ENCODE assay signal across 11 cellular contexts in the genomic region with DNA sequence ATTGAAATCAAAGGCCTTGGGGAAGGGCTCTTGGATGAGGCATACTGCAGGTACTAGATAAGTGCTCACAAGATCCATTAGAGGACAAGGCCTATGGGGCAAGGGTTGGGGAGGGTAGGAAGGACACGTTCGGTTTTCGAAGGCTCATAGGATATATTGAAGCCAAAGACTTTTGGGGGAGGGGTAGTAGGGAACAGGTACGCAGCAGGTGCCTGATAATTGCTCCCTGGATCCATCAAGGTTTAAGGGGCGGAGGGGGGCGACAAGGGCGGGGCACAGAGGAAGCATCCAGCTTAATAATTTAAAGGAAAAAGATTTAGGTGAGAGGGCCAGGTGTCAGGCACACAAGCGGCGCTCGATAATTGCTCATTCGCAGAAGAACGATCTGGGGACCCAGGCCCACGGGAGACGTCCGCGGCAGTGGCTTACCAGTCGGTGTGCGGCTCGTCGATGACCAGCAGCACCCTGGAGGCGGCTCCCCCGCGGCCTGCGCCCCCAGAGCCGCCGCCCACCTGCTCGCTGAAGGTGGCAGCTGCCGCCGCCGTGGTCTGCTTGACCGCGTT. TPM values are rescaled to one million over a fixed set of nuclear protein-coding genes. Genes with fewer than 3 reads are reported as not detected.
DNase-seq lines count a peak whose midpoint lies in the region; ATAC-seq, FAIRE-seq and TF ChIP-seq lines count a peak whose summit lies in the region.
"Had no signal": no experiment of that assay in that cellular context is flagged by ENCODE, and none has a peak within 500 bp of the region (broad histone marks: within the 10 kb centered on the region; RNA-seq: fewer than 3 reads in every experiment).

No MANE protein-coding gene starts in this region.

- no peaks in the 10 kb centered on the region for H3K9me1 ChIP-seq in K562 (ENCODE audit: control insufficient read depth, insufficient read depth, low read length)

- no peak overlapping the region for H3K4me2 ChIP-seq in K562 (ENCODE audit: insufficient read depth, low read length)

- no peaks in the 10 kb centered on the region for H3K9me3 ChIP-seq in CD4-positive, CD25-positive, alpha-beta regulatory T cell (ENCODE audit: control insufficient read depth in 2 of 2, low read length in 2 of 2)
- peaks cover 20% of the 10 kb centered on the region for H3K9me3 ChIP-seq in HUES48 (ENCODE audit: control insufficient read depth, insufficient read depth, low read length)
- H3K9me3 ChIP-seq in K562 (replicated peaks; ENCODE audit: control insufficient read depth, insufficient read depth, low read depth, low read length), result no peaks in the 10 kb centered on the region
- H3K9me3 ChIP-seq in effector memory CD4-positive, alpha-beta T cell (ENCODE audit: control insufficient read depth, low read length), result no peaks in the 10 kb centered on the region
- H3K9me3 ChIP-seq: pancreas, SJCRH30 had no signal

- H3K27me3 ChIP-seq in CD4-positive, CD25-positive, alpha-beta regulatory T cell (ENCODE audit: control insufficient read depth, insufficient read depth, low read length), result no peaks in the 10 kb centered on the region
- H3K27me3 ChIP-seq in HUES48 (ENCODE audit: control insufficient read depth, insufficient read depth, low read length) (no peaks in the 10 kb centered on the region), K562 (ENCODE audit: control insufficient read depth in 2 of 2, insufficient read depth in 2 of 2, low read length in 2 of 2) (peaks cover 0 to 27% of the 10 kb centered on the region in 2 experiments; a peak in 3 of 5 replicates)
- H3K27me3 ChIP-seq in effector memory CD4-positive, alpha-beta T cell (replicated peaks; ENCODE audit: control insufficient read depth, insufficient read depth, low read length, poor library complexity, severe bottlenecking), result no peaks in the 10 kb centered on the region
- H3K27me3 ChIP-seq: pancreas, SJCRH30 had no signal

- H3K36me3 ChIP-seq in CD4-positive, CD25-positive, alpha-beta regulatory T cell (ENCODE audit: control insufficient read depth, insufficient read depth, low read length), result no peaks in the 10 kb centered on the region
- H3K36me3 ChIP-seq in HUES48 (ENCODE audit: control insufficient read depth, insufficient read depth, low read length) (no peaks in the 10 kb centered on the region), K562 (ENCODE audit: control insufficient read depth, insufficient read depth, low read length) (no peaks in the 10 kb centered on the region)
- no peaks in the 10 kb centered on the region for H3K36me3 ChIP-seq in effector memory CD4-positive, alpha-beta T cell (ENCODE audit: control insufficient read depth, insufficient read depth, low read length)
- H3K36me3 ChIP-seq: pancreas, SJCRH30 had no signal

- TF ChIP-seq EP300 in K562 (IDR thresholded peaks at IDR 0.05; ENCODE audit: low read length), result no peak

- H2AFZ ChIP-seq in K562 (ENCODE audit: low read depth, low read length), result no peak overlapping the region

- H3K4me3 ChIP-seq in CD4-positive, CD25-positive, alpha-beta regulatory T cell (ENCODE audit: low read depth, low read length), result no peak overlapping the region
- H3K4me3 ChIP-seq in HUES48 (ENCODE audit: low read depth, low read length) (peak overlapping the region; percentile 54), K562 (peak overlapping the region; percentile 43)
- no peak overlapping the region for H3K4me3 ChIP-seq in effector memory CD4-positive, alpha-beta T cell (ENCODE audit: insufficient read depth, low read depth, low read length, poor library complexity, severe bottlenecking)
- H3K4me3 ChIP-seq: SJCRH30 had no signal

- WGBS in K562 (ENCODE audit: insufficient coverage, low coverage, missing lambda C conversion rate), result 54% methylated on average over 10 of the region's 32 CpGs

- TF ChIP-seq CTCF in K562 (IDR thresholded peaks at IDR 0.05 in 2 of 3, conservative IDR thresholded peaks at IDR 0.05 in 1 of 3; ENCODE audit: insufficient read depth in 2 of 3, low read depth in 1 of 3, low read length in 3 of 3), result no peak
- no peak for TF ChIP-seq CTCF in natural killer cell (IDR thresholded peaks at IDR 0.05)

- POLR2A ChIA-PET in K562 (lab: Yijun Ruan, JAX), result interaction anchor here (1.0 kb wide), 1 partner anchor 25 kb away, joined by 3 read pairs; no protein-coding TSS in a partner anchor

- BruUV-seq in K562 (replicated peaks; lab: Mats Ljungman, UMichigan), result no TSS peak

- H3K4me1 Mint-ChIP-seq in CD4-positive, CD25-positive, alpha-beta regulatory T cell, result peaks cover 0 to 26% (median 13%) of the 10 kb centered on the region in 4 donors
- H3K4me1 Mint-ChIP-seq in natural killer cell, result peaks cover 0 to 6% of the 10 kb centered on the region in 2 donors

- in situ Hi-C loops in K562 (cut with MboI), result no loop called here

- H3K27me3 Mint-ChIP-seq in CD4-positive, CD25-positive, alpha-beta regulatory T cell, result peaks cover 22% of the 10 kb centered on the region
- H3K27me3 Mint-ChIP-seq in natural killer cell (ENCODE audit: low read depth in 2 of 2), result peaks cover 53 to 56% of the 10 kb centered on the region in 2 donors

- no peaks in the 10 kb centered on the region for H3K36me3 Mint-ChIP-seq in CD4-positive, CD25-positive, alpha-beta regulatory T cell
- H3K36me3 Mint-ChIP-seq in natural killer cell, result no peaks in the 10 kb centered on the region

- no peak for ATAC-seq in CD4-positive, CD25-positive, alpha-beta regulatory T cell (ENCODE audit: low read depth in 2 of 2)
- ATAC-seq in K562, result no peak
- ATAC-seq in natural killer cell, result no peak
- ATAC-seq in HG03571 (IDR thresholded peaks at IDR 0.05; ENCODE audit: unreplicated experiment), result no peak
- no peak for ATAC-seq in GM18861 (IDR thresholded peaks at IDR 0.05; ENCODE audit: unreplicated experiment)

- no peak overlapping the region for H3K27ac ChIP-seq in CD4-positive, CD25-positive, alpha-beta regulatory T cell (ENCODE audit: insufficient read depth, low read length, poor library complexity, severe bottlenecking)
- H3K27ac ChIP-seq in HUES48 (ENCODE audit: low read depth, low read length) (no peak overlapping the region), K562 (ENCODE audit: extremely low read depth, low read depth, low read length) (no peak overlapping the region)
- H3K27ac ChIP-seq in effector memory CD4-positive, alpha-beta T cell (ENCODE audit: insufficient read depth, low read length, poor library complexity, severe bottlenecking), result no peak overlapping the region
- H3K27ac ChIP-seq: HL-60, pancreas, SJCRH30 had no signal

- H3K27ac Mint-ChIP-seq in CD4-positive, CD25-positive, alpha-beta regulatory T cell, result no peak overlapping the region
- H3K27ac Mint-ChIP-seq in natural killer cell, result no peak overlapping the region

- no peak for TF ChIP-seq RAD21 in K562 (CRISPR knock-in tag; conservative IDR thresholded peaks at IDR 0.05 in 1 of 2, IDR thresholded peaks at IDR 0.05 in 1 of 2)

- peak overlapping the region; percentile 63 to 74 (median 68) for H3K4me3 Mint-ChIP-seq in CD4-positive, CD25-positive, alpha-beta regulatory T cell
- H3K4me3 Mint-ChIP-seq in natural killer cell, result peak overlapping the region; percentile 17

- H3K9ac ChIP-seq in HUES48 (ENCODE audit: low read depth, low read length), result no peak overlapping the region
- H3K9ac ChIP-seq in K562 (ENCODE audit: insufficient read depth in 1 of 2, low read depth in 2 of 2, low read length in 2 of 2), result peak overlapping the region in 1 of 2 experiments; percentile 89; a peak in 2 of 4 replicates

- FAIRE-seq in K562 (lab: Jason Lieb, UNC), result no peak
- FAIRE-seq: pancreas had no signal

- H4K20me1 ChIP-seq in K562 (replicated peaks; ENCODE audit: control insufficient read depth, insufficient read depth, low read length), result no peaks in the 10 kb centered on the region

- TF ChIP-seq POLR2A in K562 (conservative IDR thresholded peaks at IDR 0.05), result no peak

- CTCF ChIA-PET in K562 (lab: Yijun Ruan, JAX; ENCODE audit: low intra/inter-chr PET ratio), result interaction anchor here (0.5 kb wide), 1 partner anchor 133 kb away, joined by 4 read pairs; no protein-coding TSS in a partner anchor

- DNase-seq in CD4-positive, CD25-positive, alpha-beta regulatory T cell, result no peak
- no peak for DNase-seq in K562 (ENCODE audit: extremely low read depth in 1 of 4, low spot score in 3 of 4)
- DNase-seq in natural killer cell, result no peak
- DNase-seq in effector memory CD4-positive, alpha-beta T cell, result no peak
- no peak for DNase-seq in OCI-M1 (lab: John Stamatoyannopoulos, UW)
- DNase-seq: SJCRH30 had no signal

- peaks cover 13% of the 10 kb centered on the region for H3K4me1 ChIP-seq in CD4-positive, CD25-positive, alpha-beta regulatory T cell (ENCODE audit: control insufficient read depth, insufficient read depth, low read length, poor library complexity, severe bottlenecking)
- H3K4me1 ChIP-seq in HUES48 (ENCODE audit: control insufficient read depth, insufficient read depth, low read length), result no peaks in the 10 kb centered on the region
- H3K4me1 ChIP-seq in K562 (replicated peaks in 1 of 2; ENCODE audit: control insufficient read depth in 2 of 2, insufficient read depth in 2 of 2, low read length in 2 of 2), result peaks cover 0 to 21% of the 10 kb centered on the region in 2 experiments; a peak in 2 of 5 replicates
- H3K4me1 ChIP-seq in effector memory CD4-positive, alpha-beta T cell (ENCODE audit: control insufficient read depth, insufficient read depth, low read length, poor library complexity, severe bottlenecking), result peaks cover 2% of the 10 kb centered on the region
- H3K4me1 ChIP-seq: pancreas, SJCRH30 had no signal

- H3K9me3 Mint-ChIP-seq in CD4-positive, CD25-positive, alpha-beta regulatory T cell, result peaks cover 0 to 1% (median 0%) of the 10 kb centered on the region in 7 donors
- H3K9me3 Mint-ChIP-seq in natural killer cell, result no peaks in the 10 kb centered on the region

- H3K79me2 ChIP-seq in K562 (ENCODE audit: control insufficient read depth, insufficient read depth, low read length), result no peaks in the 10 kb centered on the region

- intact Hi-C loops in K562 (cut with micrococcal nuclease) (loop anchor here (5.0 kb wide), 1 partner anchor 37 kb away; a partner anchor contains a TSS), natural killer cell (cut with micrococcal nuclease) (loop anchor here (1.0 kb wide), 1 partner anchor 58 kb away; a partner anchor contains a TSS)

RNA-seq across cellular contexts. Expression of a gene that starts 0.7 kb away (rescaled TPM):
- not detected for total RNA-seq in CD4-positive, CD25-positive, alpha-beta regulatory T cell
- polyA plus RNA-seq in CD4-positive, CD25-positive, alpha-beta regulatory T cell, result under 1 TPM in 2 of 4 donors, not detected in 2; 0.18 to 0.34 TPM
- total RNA-seq in K562 (2011; cell fraction: chromatin; rRNA removed; ENCODE audit: low replicate concordance), result 0.88 and 1.1 TPM in 2 replicates
- 0.26 TPM in 1 of 2 replicates, not detected in the other for total RNA-seq in K562 (2011; cell fraction: nucleolus; rRNA removed)
- 0.66 TPM in 1 of 2 replicates, not detected in the other for total RNA-seq in K562 (2011; cell fraction: nucleoplasm; rRNA removed)
- total RNA-seq in K562 (2014; rRNA removed) (0.18 TPM in 1 of 2 replicates, not detected in the other), K562 (2014; rRNA removed; fragmentation: Illumina TruSeq; extraction: Trizol) (0.10 and 0.15 TPM in 2 replicates), K562 (2015; rRNA removed; fragmentation: Illumina TruSeq; extraction: Trizol) (not detected in 2 replicates), K562 (2021) (0.24 and 0.38 TPM in 2 replicates), natural killer cell (under 1 TPM in 1 of 3 donors, not detected in 2; 0.40 TPM)
- polyA plus RNA-seq in K562 (2011; rRNA removed) (0.01 and 0.12 TPM in 2 replicates), K562 (2014; fragmentation: Illumina TruSeq; extraction: Trizol) (0.14 and 0.28 TPM in 2 replicates), K562 (2014; fragmentation: Nextera tagmentation; extraction: Ambion mirVana) (under 1 TPM in 1 of 2 experiments, not detected in 1; 0.07 TPM), K562 (2014; rRNA removed) (0.24 TPM in 1 of 2 replicates, not detected in the other)
- 0.10 and 0.15 TPM in 2 replicates for polyA plus RNA-seq in K562 (2011; cell fraction: cytosol; rRNA removed)
- 0.18 and 0.42 TPM in 2 replicates for polyA plus RNA-seq in K562 (2011; cell fraction: nucleus; rRNA removed)
- polyA plus RNA-seq in K562 (2012), result 0.30 and 0.66 TPM in 2 replicates
- polyA minus RNA-seq in K562 (2011; rRNA and poly(A)+ RNA removed), result 0.09 and 1.2 TPM in 2 replicates
- polyA minus RNA-seq in K562 (2011; cell fraction: cytosol; rRNA and poly(A)+ RNA removed), result 0.36 and 1.2 TPM in 2 replicates
- polyA minus RNA-seq in K562 (2011; cell fraction: nucleus; rRNA and poly(A)+ RNA removed), result 0.13 and 0.22 TPM in 2 replicates

RNA-seq across cellular contexts. Expression of a gene that starts 10.7 kb away (rescaled TPM):
- total RNA-seq in CD4-positive, CD25-positive, alpha-beta regulatory T cell, result 13.9 TPM
- 10 to 100 TPM in 3 of 4 donors, 1 to 10 TPM in 1; 6.2 to 18.7 (median 11.2) TPM for polyA plus RNA-seq in CD4-positive, CD25-positive, alpha-beta regulatory T cell
- total RNA-seq in K562 (2011; cell fraction: chromatin; rRNA removed; ENCODE audit: low replicate concordance), result 0.92 and 1.3 TPM in 2 replicates
- total RNA-seq in K562 (2011; cell fraction: nucleolus; rRNA removed), result 0.53 and 0.67 TPM in 2 replicates
- 1.1 and 1.2 TPM in 2 replicates for total RNA-seq in K562 (2011; cell fraction: nucleoplasm; rRNA removed)
- total RNA-seq in K562 (2014; rRNA removed) (0.41 and 2.1 TPM in 2 replicates), K562 (2014; rRNA removed; fragmentation: Illumina TruSeq; extraction: Trizol) (0.26 and 0.55 TPM in 2 replicates), K562 (2015; rRNA removed; fragmentation: Illumina TruSeq; extraction: Trizol) (1.1 and 1.5 TPM in 2 replicates), K562 (2021) (0.89 and 2.0 TPM in 2 replicates), natural killer cell (10 to 100 TPM in 2 of 3 donors, 1 to 10 TPM in 1; 9.0 to 21.1 (median 19.3) TPM)
- polyA plus RNA-seq in K562 (2011; rRNA removed) (0.28 and 0.93 TPM in 2 replicates), K562 (2014; fragmentation: Illumina TruSeq; extraction: Trizol) (0.79 and 1.2 TPM in 2 replicates), K562 (2014; fragmentation: Nextera tagmentation; extraction: Ambion mirVana) (under 1 TPM; 0.18 to 0.28 TPM), K562 (2014; rRNA removed) (1.2 and 2.0 TPM in 2 replicates)
- 0.72 and 0.88 TPM in 2 replicates for polyA plus RNA-seq in K562 (2011; cell fraction: cytosol; rRNA removed)
- polyA plus RNA-seq in K562 (2011; cell fraction: nucleus; rRNA removed), result 0.68 and 0.97 TPM in 2 replicates
- 2.0 and 5.5 TPM in 2 replicates for polyA plus RNA-seq in K562 (2012)
- 0.07 and 0.09 TPM in 2 replicates for polyA minus RNA-seq in K562 (2011; rRNA and poly(A)+ RNA removed)
- polyA minus RNA-seq in K562 (2011; cell fraction: cytosol; rRNA and poly(A)+ RNA removed), result 0.48 TPM in 1 of 2 replicates, not detected in the other
- 0.27 and 0.56 TPM in 2 replicates for polyA minus RNA-seq in K562 (2011; cell fraction: nucleus; rRNA and poly(A)+ RNA removed)

RNA-seq across cellular contexts. Expression of a gene that starts 31.4 kb away (rescaled TPM):
- total RNA-seq in CD4-positive, CD25-positive, alpha-beta regulatory T cell, result 27.3 TPM
- 10 to 100 TPM; 18.8 to 20.4 (median 19.8) TPM for polyA plus RNA-seq in CD4-positive, CD25-positive, alpha-beta regulatory T cell
- 32.0 and 32.5 TPM in 2 replicates for total RNA-seq in K562 (2011; cell fraction: chromatin; rRNA removed; ENCODE audit: low replicate concordance)
- total RNA-seq in K562 (2011; cell fraction: nucleolus; rRNA removed), result 20.1 and 21.2 TPM in 2 replicates
- 32.9 and 71.1 TPM in 2 replicates for total RNA-seq in K562 (2011; cell fraction: nucleoplasm; rRNA removed)
- total RNA-seq in K562 (2014; rRNA removed) (37.8 and 47.8 TPM in 2 replicates), K562 (2014; rRNA removed; fragmentation: Illumina TruSeq; extraction: Trizol) (23.6 and 24.5 TPM in 2 replicates), K562 (2015; rRNA removed; fragmentation: Illumina TruSeq; extraction: Trizol) (21.2 and 21.6 TPM in 2 replicates), K562 (2021) (62.5 and 74.9 TPM in 2 replicates), natural killer cell (10 to 100 TPM; 14.1 to 15.2 (median 14.8) TPM)
- polyA plus RNA-seq in K562 (2011; rRNA removed) (26.5 and 29.5 TPM in 2 replicates), K562 (2014; fragmentation: Illumina TruSeq; extraction: Trizol) (49.6 and 65.2 TPM in 2 replicates), K562 (2014; fragmentation: Nextera tagmentation; extraction: Ambion mirVana) (1 to 10 TPM; 4.4 to 4.6 TPM), K562 (2014; rRNA removed) (30.0 and 30.1 TPM in 2 replicates)
- 36.1 and 65.1 TPM in 2 replicates for polyA plus RNA-seq in K562 (2011; cell fraction: cytosol; rRNA removed)
- polyA plus RNA-seq in K562 (2011; cell fraction: nucleus; rRNA removed), result 31.3 and 44.0 TPM in 2 replicates
- 40.7 and 46.4 TPM in 2 replicates for polyA plus RNA-seq in K562 (2012)
- 17.1 and 17.8 TPM in 2 replicates for polyA minus RNA-seq in K562 (2011; rRNA and poly(A)+ RNA removed)
- polyA minus RNA-seq in K562 (2011; cell fraction: cytosol; rRNA and poly(A)+ RNA removed), result 26.9 and 30.2 TPM in 2 replicates
- polyA minus RNA-seq in K562 (2011; cell fraction: nucleus; rRNA and poly(A)+ RNA removed), result 9.4 and 10.1 TPM in 2 replicates

RNA-seq across cellular contexts. Expression of a gene that starts 36.8 kb away (rescaled TPM):
- total RNA-seq in CD4-positive, CD25-positive, alpha-beta regulatory T cell, result 31.8 TPM
- polyA plus RNA-seq in CD4-positive, CD25-positive, alpha-beta regulatory T cell, result 100 to 1,000 TPM in 3 of 4 donors, 10 to 100 TPM in 1; 65.2 to 133 (median 112) TPM
- total RNA-seq in K562 (2011; cell fraction: chromatin; rRNA removed; ENCODE audit: low replicate concordance), result 280 and 965 TPM in 2 replicates
- 1,302 and 2,067 TPM in 2 replicates for total RNA-seq in K562 (2011; cell fraction: nucleolus; rRNA removed)
- 1,014 and 1,106 TPM in 2 replicates for total RNA-seq in K562 (2011; cell fraction: nucleoplasm; rRNA removed)
- total RNA-seq in K562 (2014; rRNA removed), result 203 and 272 TPM in 2 replicates
- 107 and 115 TPM in 2 replicates for total RNA-seq in K562 (2014; rRNA removed; fragmentation: Illumina TruSeq; extraction: Trizol)
- total RNA-seq in K562 (2015; rRNA removed; fragmentation: Illumina TruSeq; extraction: Trizol), result 187 and 190 TPM in 2 replicates
- 264 and 292 TPM in 2 replicates for total RNA-seq in K562 (2021)
- 436 and 513 TPM in 2 replicates for polyA plus RNA-seq in K562 (2011; rRNA removed)
- 819 and 2,428 TPM in 2 replicates for polyA plus RNA-seq in K562 (2011; cell fraction: cytosol; rRNA removed)
- polyA plus RNA-seq in K562 (2011; cell fraction: nucleus; rRNA removed), result 230 and 506 TPM in 2 replicates
- polyA plus RNA-seq in K562 (2012), result 447 and 511 TPM in 2 replicates
- polyA plus RNA-seq in K562 (2014; fragmentation: Illumina TruSeq; extraction: Trizol), result 273 and 317 TPM in 2 replicates
- 100 to 1,000 TPM; 530 to 699 TPM for polyA plus RNA-seq in K562 (2014; fragmentation: Nextera tagmentation; extraction: Ambion mirVana)
- polyA plus RNA-seq in K562 (2014; rRNA removed), result 167 and 174 TPM in 2 replicates
- 359 and 800 TPM in 2 replicates for polyA minus RNA-seq in K562 (2011; rRNA and poly(A)+ RNA removed)
- polyA minus RNA-seq in K562 (2011; cell fraction: cytosol; rRNA and poly(A)+ RNA removed), result 495 and 903 TPM in 2 replicates
- 104 and 113 TPM in 2 replicates for polyA minus RNA-seq in K562 (2011; cell fraction: nucleus; rRNA and poly(A)+ RNA removed)
- 10 to 100 TPM; 50.9 to 71.3 (median 68.6) TPM for total RNA-seq in natural killer cell

RNA-seq across cellular contexts. Expression of a gene that starts 40.0 kb away (rescaled TPM):
- 140 TPM for total RNA-seq in CD4-positive, CD25-positive, alpha-beta regulatory T cell
- polyA plus RNA-seq in CD4-positive, CD25-positive, alpha-beta regulatory T cell, result 100 to 1,000 TPM; 326 to 416 (median 357) TPM
- total RNA-seq in K562 (2011; cell fraction: chromatin; rRNA removed; ENCODE audit: low replicate concordance), result 67.5 and 87.0 TPM in 2 replicates
- 91.2 and 94.6 TPM in 2 replicates for total RNA-seq in K562 (2011; cell fraction: nucleolus; rRNA removed)
- 97.3 and 117 TPM in 2 replicates for total RNA-seq in K562 (2011; cell fraction: nucleoplasm; rRNA removed)
- total RNA-seq in K562 (2014; rRNA removed) (201 and 206 TPM in 2 replicates), K562 (2014; rRNA removed; fragmentation: Illumina TruSeq; extraction: Trizol) (199 and 204 TPM in 2 replicates), K562 (2015; rRNA removed; fragmentation: Illumina TruSeq; extraction: Trizol) (184 and 206 TPM in 2 replicates), K562 (2021) (181 and 185 TPM in 2 replicates), natural killer cell (100 to 1,000 TPM in 1 of 3 donors, 10 to 100 TPM in 2; 88.2 to 102 (median 95.4) TPM)
- polyA plus RNA-seq in K562 (2011; rRNA removed) (260 and 275 TPM in 2 replicates), K562 (2014; fragmentation: Illumina TruSeq; extraction: Trizol) (279 and 300 TPM in 2 replicates), K562 (2014; fragmentation: Nextera tagmentation; extraction: Ambion mirVana) (100 to 1,000 TPM; 141 to 167 TPM), K562 (2014; rRNA removed) (265 and 285 TPM in 2 replicates)
- 259 and 265 TPM in 2 replicates for polyA plus RNA-seq in K562 (2011; cell fraction: cytosol; rRNA removed)
- polyA plus RNA-seq in K562 (2011; cell fraction: nucleus; rRNA removed), result 182 and 231 TPM in 2 replicates
- 283 and 337 TPM in 2 replicates for polyA plus RNA-seq in K562 (2012)
- 74.0 and 75.4 TPM in 2 replicates for polyA minus RNA-seq in K562 (2011; rRNA and poly(A)+ RNA removed)
- polyA minus RNA-seq in K562 (2011; cell fraction: cytosol; rRNA and poly(A)+ RNA removed), result 52.3 and 53.6 TPM in 2 replicates
- polyA minus RNA-seq in K562 (2011; cell fraction: nucleus; rRNA and poly(A)+ RNA removed), result 46.6 and 75.3 TPM in 2 replicates

Comparison
In these comparisons a context has a peak if more than half of its experiments do, and no peak if none do; other contexts are left out.
1. H3K4me3 ChIP-seq: peak in HUES48 (single experiment) and K562 (single experiment); none in CD4-positive, CD25-positive, alpha-beta regulatory T cell (single experiment) and effector memory CD4-positive, alpha-beta T cell (single experiment).